9 cellular contexts compared by ENCODE assay signal in the genomic region with DNA sequence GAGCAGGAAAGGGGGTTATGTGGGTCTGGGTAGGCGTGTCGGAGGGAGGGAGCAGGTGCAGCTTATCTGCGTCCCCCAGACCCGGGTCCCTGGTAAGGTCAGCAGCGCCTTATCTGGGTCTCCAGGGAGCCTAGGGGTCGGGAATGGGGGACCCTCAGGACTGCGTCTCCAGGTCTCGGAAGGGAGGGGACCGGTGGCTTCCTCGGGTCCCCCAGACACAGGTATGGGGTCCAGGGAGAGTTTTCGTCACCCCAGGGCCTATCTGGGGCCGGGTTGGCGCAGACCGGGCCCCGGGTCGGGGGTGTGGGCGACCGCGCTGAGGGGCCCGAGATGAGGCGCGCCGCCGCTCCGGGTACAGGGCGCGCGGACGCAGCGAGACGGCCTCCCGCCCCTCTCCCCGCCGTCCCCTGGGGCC. TPM values are rescaled to one million over a fixed set of nuclear protein-coding genes. Genes with fewer than 3 reads are reported as not detected.
A peak's percentile ranks its signal among the peaks of the same experiment; 100 is the strongest.
DNase-seq lines count a peak whose midpoint lies in the region; ATAC-seq, FAIRE-seq and TF ChIP-seq lines count a peak whose summit lies in the region.
"Had no signal": no experiment of that assay in that cellular context is flagged by ENCODE, and none has a peak within 500 bp of the region (broad histone marks: within the 10 kb centered on the region; RNA-seq: fewer than 3 reads in every experiment).

No MANE protein-coding gene starts in this region.

- TF ChIP-seq CTCF in WI38 (IDR thresholded peaks at IDR 0.05; ENCODE audit: low read depth, low read length) (no peak), right atrium auricular region (IDR thresholded peaks at IDR 0.05) (no peak)

- H3K4me3 ChIP-seq in WI38 (ENCODE audit: low read depth, low read length) (peak overlapping the region; percentile 100), right atrium auricular region (peak overlapping the region; percentile 87 to 93), small intestine (ENCODE audit: low read depth in 1 of 2, low read length in 2 of 2) (peak overlapping the region; percentile 91 to 99)

- no peaks in the 10 kb centered on the region for H3K9me3 ChIP-seq in right atrium auricular region
- no peaks in the 10 kb centered on the region for H3K9me3 ChIP-seq in small intestine (ENCODE audit: control insufficient read depth, low read depth)

- ATAC-seq in HG02852 (IDR thresholded peaks at IDR 0.05; ENCODE audit: unreplicated experiment): peak; percentile 24
- no peak for ATAC-seq in HG03442 (IDR thresholded peaks at IDR 0.05; ENCODE audit: unreplicated experiment)

- H3K4me1 ChIP-seq in right atrium auricular region: peaks cover 0 to 48% of the 10 kb centered on the region in 2 donors
- H3K4me1 ChIP-seq in small intestine (ENCODE audit: control insufficient read depth in 2 of 2, insufficient read depth in 1 of 2, low read depth in 1 of 2, low read length in 1 of 2): peaks cover 8 to 16% of the 10 kb centered on the region in 2 donors

- FAIRE-seq in small intestine (lab: Jason Lieb, UNC): no peak
- FAIRE-seq: A204.1 had no signal

- DNase-seq in DMS 273 (lab: John Stamatoyannopoulos, UW; ENCODE audit: unreplicated experiment): peak; percentile 40
- no peak for DNase-seq in DMS 273 treated with DMSO at 0.1 percent for 48 hours (lab: John Stamatoyannopoulos, UW)
- no peak for DNase-seq in right atrium auricular region (ENCODE audit: low spot score)
- no peak for DNase-seq in small intestine
- DNase-seq in AML-193 (lab: John Stamatoyannopoulos, UW): no peak

- H3K27me3 ChIP-seq in right atrium auricular region (no peaks in the 10 kb centered on the region), small intestine (ENCODE audit: control insufficient read depth in 2 of 2, insufficient read depth in 2 of 2, low read length in 2 of 2) (no peaks in the 10 kb centered on the region)

- WGBS in small intestine, 3 donors: 0 to 1% (median 1%) methylated on average over 10 to 34 of the region's 34 CpGs

- peak overlapping the region; percentile 87 to 90 for H3K27ac ChIP-seq in right atrium auricular region
- peak overlapping the region; percentile 83 to 88 for H3K27ac ChIP-seq in small intestine (ENCODE audit: low read depth in 1 of 2, low read length in 1 of 2)

- no peaks in the 10 kb centered on the region for H3K36me3 ChIP-seq in right atrium auricular region
- peaks cover 2 to 3% of the 10 kb centered on the region in 2 donors for H3K36me3 ChIP-seq in small intestine (ENCODE audit: control insufficient read depth in 2 of 2, insufficient read depth in 2 of 2, low read length in 2 of 2)

RNA-seq across cellular contexts. Expression of a gene that starts 0.3 kb away (rescaled TPM):
- total RNA-seq in right atrium auricular region: 1 to 10 TPM; 7.0 to 8.1 TPM
- polyA plus RNA-seq in small intestine: 10 to 100 TPM in 1 of 3 donors, 1 to 10 TPM in 2; 3.2 to 10.5 (median 6.7) TPM

RNA-seq across cellular contexts. Expression of a gene that starts 0.5 kb away (rescaled TPM):
- total RNA-seq in right atrium auricular region: 10 to 100 TPM; 26.8 to 31.6 TPM
- 10 to 100 TPM; 11.1 to 29.8 (median 12.1) TPM for polyA plus RNA-seq in small intestine
